36 cellular contexts compared by ENCODE assay signal in genomic region chr3:46057716-46058115, GRCh38. TPM values are rescaled to one million over a fixed set of nuclear protein-coding genes. Genes with fewer than 3 reads are reported as not detected.
"Had no signal": no experiment of that assay in that cellular context is flagged by ENCODE, and none has a peak within 500 bp of the region (broad histone marks: within the 10 kb centered on the region; RNA-seq: fewer than 3 reads in every experiment).

No MANE protein-coding gene starts in this region.

- H3K4me3 ChIP-seq: adrenal gland, ascending aorta, body of pancreas, breast epithelium, cardiac muscle cell had no signal

- FAIRE-seq: astrocyte, bronchial epithelial cell had no signal

- DNase-seq: activated effector memory CD4-positive, alpha-beta T cell treated with anti-CD3 and anti-CD28 coated beads, Interleukin-2, amount 50 U/mL, for 16 hours; activated effector memory CD4-positive, alpha-beta T cell treated with Interleukin-2 at 50 U/mL for 16 hours; activated gamma-delta T cell; activated gamma-delta T cell treated with Interleukin-2 at 50 U/mL for 16 hours; activated naive CD4-positive, alpha-beta T cell; activated naive CD4-positive, alpha-beta T cell treated with anti-CD3 and anti-CD28 coated beads for 36 hours; activated naive CD4-positive, alpha-beta T cell treated with anti-CD3 and anti-CD28 coated beads, Interleukin-2, amount 10 ng/mL, durations not matched to agents 7 days and 5 days; activated naive CD4-positive, alpha-beta T cell treated with anti-CD3 and anti-CD28 coated beads, Interleukin-2, amount 50 U/mL, for 16 hours; activated naive CD4-positive, alpha-beta T cell treated with Interleukin-2 at 50 U/mL for 16 hours; activated naive CD8-positive, alpha-beta T cell treated with anti-CD3 and anti-CD28 coated beads for 36 hours; activated naive CD8-positive, alpha-beta T cell treated with anti-CD3 and anti-CD28 coated beads, Interleukin-2, amount 10 ng/mL, durations not matched to agents 7 days and 5 days; activated naive CD8-positive, alpha-beta T cell treated with anti-CD3 and anti-CD28 coated beads, Interleukin-2, amount 50 U/mL, for 24 hours; activated T-cell treated with anti-CD3 and anti-CD28 coated beads, Interleukin-2, amount 50 U/mL, for 1 hour; activated T-cell treated with anti-CD3 and anti-CD28 coated beads, Interleukin-2, amount 50 U/mL, for 24 hours; activated T-cell treated with anti-CD3 and anti-CD28 coated beads, Interleukin-2, amount 50 U/mL, for 4 hours; activated T-cell treated with anti-CD3 and anti-CD28 coated beads, Interleukin-2, amount 50 U/mL, for 48 hours; activated T-cell treated with anti-CD3 and anti-CD28 coated beads, Interleukin-2, amount 50 U/mL, for 72 hours; adrenal gland; amniotic stem cell; amygdala; anterior cingulate cortex; body of pancreas; brain microvascular endothelial cell; caudate nucleus; central memory CD4-positive, alpha-beta T cell; cerebellar nuclear complex had no signal

- H3K27me3 ChIP-seq: ascending aorta, body of pancreas, breast epithelium, cardiac muscle cell had no signal

- H3K9me3 ChIP-seq: adrenal gland, ascending aorta, body of pancreas, breast epithelium had no signal

- H3K36me3 ChIP-seq: adrenal gland, ascending aorta, brain microvascular endothelial cell, breast epithelium, cardiac muscle cell had no signal

- H3K4me1 ChIP-seq: adrenal gland, body of pancreas, breast epithelium had no signal

- ATAC-seq: activated naive CD4-positive, alpha-beta T cell treated with anti-CD3 and anti-CD28 coated beads, Interleukin-2, amount 50 U/mL, for 72 hours; activated naive CD8-positive, alpha-beta T cell treated with anti-CD3 and anti-CD28 coated beads, Interleukin-2, amount 50 U/mL, for 24 hours; activated T-cell treated with anti-CD3 and anti-CD28 coated beads, Interleukin-2, amount 50 U/mL, for 4 hours; activated T-cell treated with anti-CD3 and anti-CD28 coated beads, Interleukin-2, amount 50 U/mL, for 72 hours; activated T-helper 17 cell treated with anti-CD3 and anti-CD28 coated beads, Interleukin-2, amount 50 U/mL, for 72 hours; body of pancreas had no signal

- H3K27ac ChIP-seq: adrenal gland, ascending aorta, body of pancreas, brain microvascular endothelial cell, breast epithelium, cardiac muscle cell had no signal

RNA-seq across cellular contexts. Expression of gene XCR1, which starts 30.4 kb away (rescaled TPM):
- total RNA-seq: activated naive CD4-positive, alpha-beta T cell treated with anti-CD3 and anti-CD28 coated beads for 36 hours; activated naive CD4-positive, alpha-beta T cell treated with anti-CD3 and anti-CD28 coated beads, Interleukin-2, amount 50 U/mL, for 72 hours; activated naive CD8-positive, alpha-beta T cell treated with anti-CD3 and anti-CD28 coated beads for 36 hours; activated naive CD8-positive, alpha-beta T cell treated with anti-CD3 and anti-CD28 coated beads, Interleukin-2, amount 10 ng/mL, durations not matched to agents 7 days and 5 days; activated T-cell treated with anti-CD3 and anti-CD28 coated beads, Interleukin-2, amount 50 U/mL, for 4 hours; activated T-cell treated with anti-CD3 and anti-CD28 coated beads, Interleukin-2, amount 50 U/mL, for 72 hours; ascending aorta; astrocyte; body of pancreas; cardiac muscle cell; cardiac septum; cerebellum; chondrocyte had no signal
- polyA plus RNA-seq: cardiac muscle cell had no signal
